In the genomic region with DNA sequence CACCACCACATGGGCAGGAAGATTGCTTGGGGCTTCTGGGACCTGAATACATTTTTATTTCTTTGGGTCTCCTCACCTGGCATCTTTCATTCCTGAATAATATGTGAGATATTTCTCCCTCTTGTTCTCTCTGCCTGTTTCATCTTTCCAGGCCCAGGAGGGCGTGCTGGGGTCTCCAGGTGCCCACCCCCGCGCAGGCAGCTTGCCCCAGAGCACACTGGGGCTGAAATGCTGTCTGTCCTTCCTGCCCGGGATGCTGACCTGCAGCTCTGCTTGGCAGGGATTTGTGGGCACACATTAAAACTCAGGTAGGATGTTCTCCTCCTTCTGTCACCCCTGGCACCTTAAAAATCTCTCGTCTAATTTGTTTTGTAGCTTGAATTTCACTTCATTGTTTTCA, we compare ENCODE assay signal across 36 cellular contexts. TPM values are rescaled to one million over a fixed set of nuclear protein-coding genes. Genes with fewer than 3 reads are reported as not detected.
"Had no signal": no experiment of that assay in that cellular context is flagged by ENCODE, and none has a peak within 500 bp of the region (broad histone marks: within the 10 kb centered on the region; RNA-seq: fewer than 3 reads in every experiment).

No MANE protein-coding gene starts in this region.

- H3K4me3 ChIP-seq: adrenal gland, body of pancreas, colonic mucosa, dorsolateral prefrontal cortex, esophagus squamous epithelium, gastroesophageal sphincter had no signal

- H3K4me3 Mint-ChIP-seq: activated CD4-positive, alpha-beta memory T cell treated with anti-CD3 and anti-CD28 coated beads, Interleukin-2, amount 10 ng/mL, durations not matched to agents 7 days and 5 days; activated CD4-positive, alpha-beta T cell treated with anti-CD3 and anti-CD28 coated beads, Interleukin-2, amount 10 ng/mL, durations not matched to agents 7 days and 5 days; activated naive CD4-positive, alpha-beta T cell treated with anti-CD3 and anti-CD28 coated beads for 36 hours; activated naive CD4-positive, alpha-beta T cell treated with anti-CD3 and anti-CD28 coated beads, Interleukin-2, amount 50 U/mL, for 24 hours; activated naive CD8-positive, alpha-beta T cell treated with anti-CD3 and anti-CD28 coated beads for 36 hours; activated naive CD8-positive, alpha-beta T cell treated with anti-CD3 and anti-CD28 coated beads, Interleukin-2, amount 50 U/mL, for 24 hours; activated T-helper 1 cell treated with anti-CD3 and anti-CD28 coated beads, Interleukin-12 subunit alpha, Interleukin-12 subunit beta, Interleukin-2, Interleukin-4 antibody, amounts not matched to agents 30 ng/mL and 10 ng/mL and 1 ng/mL, durations not matched to agents 14 hours and 24 hours and 36 hours; dendritic cell treated with granulocyte-macrophage colony-stimulating factor and Interleukin-4, amounts not matched to agents 40 ng/mL and 50 ng/mL, for 4 days; WTC11 had no signal

- H3K27ac Mint-ChIP-seq: activated CD4-positive, alpha-beta memory T cell treated with anti-CD3 and anti-CD28 coated beads, Interleukin-2, amount 10 ng/mL, durations not matched to agents 7 days and 5 days; activated CD4-positive, alpha-beta T cell treated with anti-CD3 and anti-CD28 coated beads, Interleukin-2, amount 10 ng/mL, durations not matched to agents 7 days and 5 days; activated naive CD4-positive, alpha-beta T cell treated with anti-CD3 and anti-CD28 coated beads for 36 hours; activated naive CD4-positive, alpha-beta T cell treated with anti-CD3 and anti-CD28 coated beads, Interleukin-2, amount 50 U/mL, for 24 hours; activated naive CD8-positive, alpha-beta T cell treated with anti-CD3 and anti-CD28 coated beads for 36 hours; activated naive CD8-positive, alpha-beta T cell treated with anti-CD3 and anti-CD28 coated beads, Interleukin-2, amount 50 U/mL, for 24 hours; activated T-helper 1 cell treated with anti-CD3 and anti-CD28 coated beads, Interleukin-12 subunit alpha, Interleukin-12 subunit beta, Interleukin-2, Interleukin-4 antibody, amounts not matched to agents 30 ng/mL and 10 ng/mL and 1 ng/mL, durations not matched to agents 14 hours and 24 hours and 36 hours; activated T-helper 2 cell treated with anti-CD3 and anti-CD28 coated beads, Interferon-gamma antibody, Interleukin-2, Interleukin-4, amounts not matched to agents 10 μg/mL and 5 μg/mL and 100 μg/mL, durations not matched to agents 14 hours and 24 hours and 36 hours; dendritic cell treated with granulocyte-macrophage colony-stimulating factor and Interleukin-4, amounts not matched to agents 40 ng/mL and 50 ng/mL, for 4 days; WTC11 had no signal

- H3K27ac ChIP-seq: adrenal gland, body of pancreas, colonic mucosa, dorsolateral prefrontal cortex, esophagus squamous epithelium, gastroesophageal sphincter, VCaP had no signal

- H3K36me3 Mint-ChIP-seq: activated naive CD4-positive, alpha-beta T cell treated with anti-CD3 and anti-CD28 coated beads, Interleukin-2, amount 50 U/mL, for 24 hours; activated naive CD8-positive, alpha-beta T cell treated with anti-CD3 and anti-CD28 coated beads for 36 hours; WTC11 had no signal

- H3K9me3 ChIP-seq: adrenal gland, body of pancreas, colonic mucosa, esophagus squamous epithelium, gastroesophageal sphincter had no signal

- H3K4me1 Mint-ChIP-seq: activated CD4-positive, alpha-beta memory T cell treated with anti-CD3 and anti-CD28 coated beads, Interleukin-2, amount 10 ng/mL, durations not matched to agents 7 days and 5 days; activated CD4-positive, alpha-beta T cell treated with anti-CD3 and anti-CD28 coated beads, Interleukin-2, amount 10 ng/mL, durations not matched to agents 7 days and 5 days; activated naive CD4-positive, alpha-beta T cell treated with anti-CD3 and anti-CD28 coated beads, Interleukin-2, amount 50 U/mL, for 24 hours; activated naive CD8-positive, alpha-beta T cell treated with anti-CD3 and anti-CD28 coated beads for 36 hours; activated naive CD8-positive, alpha-beta T cell treated with anti-CD3 and anti-CD28 coated beads, Interleukin-2, amount 50 U/mL, for 24 hours; WTC11 had no signal

- H3K9me3 Mint-ChIP-seq: activated CD4-positive, alpha-beta memory T cell treated with anti-CD3 and anti-CD28 coated beads, Interleukin-2, amount 10 ng/mL, durations not matched to agents 7 days and 5 days; activated CD4-positive, alpha-beta T cell treated with anti-CD3 and anti-CD28 coated beads, Interleukin-2, amount 10 ng/mL, durations not matched to agents 7 days and 5 days; activated naive CD4-positive, alpha-beta T cell treated with anti-CD3 and anti-CD28 coated beads for 36 hours; activated naive CD4-positive, alpha-beta T cell treated with anti-CD3 and anti-CD28 coated beads, Interleukin-2, amount 50 U/mL, for 24 hours; activated naive CD8-positive, alpha-beta T cell treated with anti-CD3 and anti-CD28 coated beads for 36 hours; activated naive CD8-positive, alpha-beta T cell treated with anti-CD3 and anti-CD28 coated beads, Interleukin-2, amount 50 U/mL, for 24 hours; activated T-helper 1 cell treated with anti-CD3 and anti-CD28 coated beads, Interleukin-12 subunit alpha, Interleukin-12 subunit beta, Interleukin-2, Interleukin-4 antibody, amounts not matched to agents 30 ng/mL and 10 ng/mL and 1 ng/mL, durations not matched to agents 14 hours and 24 hours and 36 hours; activated T-helper 2 cell treated with anti-CD3 and anti-CD28 coated beads, Interferon-gamma antibody, Interleukin-2, Interleukin-4, amounts not matched to agents 10 μg/mL and 5 μg/mL and 100 μg/mL, durations not matched to agents 14 hours and 24 hours and 36 hours had no signal

- H3K36me3 ChIP-seq: adrenal gland, colonic mucosa, esophagus squamous epithelium, gastroesophageal sphincter had no signal

- DNase-seq: activated CD4-positive, alpha-beta memory T cell treated with anti-CD3 and anti-CD28 coated beads, Interleukin-2, amount 10 ng/mL, durations not matched to agents 7 days and 5 days; activated CD4-positive, alpha-beta T cell treated with anti-CD3 and anti-CD28 coated beads for 1 hour; activated CD4-positive, alpha-beta T cell treated with anti-CD3 and anti-CD28 coated beads for 4 hours; activated CD4-positive, alpha-beta T cell treated with anti-CD3 and anti-CD28 coated beads, Interleukin-2, amount 10 ng/mL, durations not matched to agents 7 days and 5 days; activated CD4-positive, alpha-beta T cell treated with anti-CD3 and anti-CD28 coated beads, Interleukin-2, amount 50 U/mL, for 4 hours; activated CD8-positive, alpha-beta memory T cell treated with anti-CD3 and anti-CD28 coated beads, Interleukin-2, amount 50 U/mL, for 4 hours; activated effector memory CD4-positive, alpha-beta T cell treated with anti-CD3 and anti-CD28 coated beads, Interleukin-2, amount 50 U/mL, for 16 hours; activated naive CD4-positive, alpha-beta T cell treated with anti-CD3 and anti-CD28 coated beads for 36 hours; activated naive CD8-positive, alpha-beta T cell treated with anti-CD3 and anti-CD28 coated beads for 36 hours; activated naive CD8-positive, alpha-beta T cell treated with anti-CD3 and anti-CD28 coated beads, Interleukin-2, amount 50 U/mL, for 24 hours; activated T-cell treated with anti-CD3 and anti-CD28 coated beads, Interleukin-2, amount 50 U/mL, for 1 hour; activated T-cell treated with anti-CD3 and anti-CD28 coated beads, Interleukin-2, amount 50 U/mL, for 48 hours; amygdala; aorta; body of pancreas; central memory CD4-positive, alpha-beta T cell; cerebellar nuclear complex; colonic mucosa; dorsolateral prefrontal cortex; effector memory CD4-positive, alpha-beta T cell; erythroblast; esophagus squamous epithelium; foreskin melanocyte; T-helper 2 cell had no signal

- H3K27me3 Mint-ChIP-seq: activated CD4-positive, alpha-beta T cell treated with anti-CD3 and anti-CD28 coated beads, Interleukin-2, amount 10 ng/mL, durations not matched to agents 7 days and 5 days had no signal

- ATAC-seq: activated naive CD8-positive, alpha-beta T cell treated with anti-CD3 and anti-CD28 coated beads, Interleukin-2, amount 50 U/mL, for 24 hours; body of pancreas; gastroesophageal sphincter; WTC11 had no signal

- H3K4me1 ChIP-seq: adrenal gland, body of pancreas, colonic mucosa, esophagus squamous epithelium, gastroesophageal sphincter had no signal

RNA-seq across cellular contexts. Expression of a gene that starts 39.7 kb away (rescaled TPM):
- total RNA-seq: activated CD4-positive, alpha-beta memory T cell treated with anti-CD3 and anti-CD28 coated beads, Interleukin-2, amount 10 ng/mL, durations not matched to agents 7 days and 5 days; activated CD4-positive, alpha-beta T cell treated with anti-CD3 and anti-CD28 coated beads, Interleukin-2, amount 10 ng/mL, durations not matched to agents 7 days and 5 days; activated naive CD4-positive, alpha-beta T cell treated with anti-CD3 and anti-CD28 coated beads for 36 hours; activated naive CD8-positive, alpha-beta T cell treated with anti-CD3 and anti-CD28 coated beads for 36 hours; activated T-helper 1 cell treated with anti-CD3 and anti-CD28 coated beads, Interleukin-12 subunit alpha, Interleukin-12 subunit beta, Interleukin-2, Interleukin-4 antibody, amounts not matched to agents 30 ng/mL and 10 ng/mL and 1 ng/mL, durations not matched to agents 14 hours and 24 hours and 36 hours; activated T-helper 2 cell treated with anti-CD3 and anti-CD28 coated beads, Interferon-gamma antibody, Interleukin-2, Interleukin-4, amounts not matched to agents 10 μg/mL and 5 μg/mL and 100 μg/mL, durations not matched to agents 14 hours and 24 hours and 36 hours; adrenal gland; aorta; body of pancreas; colonic mucosa; dorsolateral prefrontal cortex; esophagus squamous epithelium; fibroblast of lung; fibroblast of villous mesenchyme; gastroesophageal sphincter; glomerular endothelial cell; T-helper 1 cell treated with Interleukin-12 subunit alpha and Interleukin-12 subunit beta and Interleukin-4 antibody, amounts not matched to agents 30 ng/mL and 1 ng/mL, for 36 hours; WTC11 had no signal
- polyA plus RNA-seq: adrenal gland, aorta, fibroblast of lung had no signal
